In the genomic region with DNA sequence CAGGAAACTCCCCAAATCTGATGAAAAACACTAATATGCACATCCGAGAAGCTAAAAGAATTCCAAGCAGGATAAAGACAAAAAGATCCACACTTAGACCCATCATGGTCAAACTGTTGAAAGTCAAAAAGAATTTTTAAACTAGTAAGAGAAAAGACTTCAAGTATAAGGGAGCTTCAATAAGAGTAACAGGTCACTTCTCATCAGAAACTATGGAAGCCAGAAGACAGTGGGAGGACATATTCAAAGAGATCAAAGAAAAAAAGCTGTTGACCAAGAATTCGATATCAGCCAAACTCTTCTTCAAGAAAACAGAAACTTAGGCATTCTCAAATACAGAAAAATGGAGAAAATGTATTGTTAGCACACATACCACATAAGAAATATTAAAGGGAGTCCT, we compare ENCODE assay signal across 16 cellular contexts. TPM values are rescaled to one million over a fixed set of nuclear protein-coding genes. Genes with fewer than 3 reads are reported as not detected.
DNase-seq lines count a peak whose midpoint lies in the region; ATAC-seq and TF ChIP-seq lines count a peak whose summit lies in the region.
"Had no signal": no experiment of that assay in that cellular context is flagged by ENCODE, and none has a peak within 500 bp of the region (broad histone marks: within the 10 kb centered on the region; RNA-seq: fewer than 3 reads in every experiment).

No MANE protein-coding gene starts in this region.

- H3K27me3 Mint-ChIP-seq in CD4-positive, alpha-beta T cell = no peaks in the 10 kb centered on the region
- H3K27me3 Mint-ChIP-seq in GM23338 (ENCODE audit: insufficient read depth, low read depth, poor library complexity) = no peaks in the 10 kb centered on the region

- peaks cover 8% of the 10 kb centered on the region for H3K9me3 Mint-ChIP-seq in CD4-positive, alpha-beta T cell
- peaks cover 23% of the 10 kb centered on the region for H3K9me3 Mint-ChIP-seq in GM23338

- peaks cover 6% of the 10 kb centered on the region for H3K4me1 Mint-ChIP-seq in CD4-positive, alpha-beta T cell (ENCODE audit: low read depth)
- no peaks in the 10 kb centered on the region for H3K4me1 Mint-ChIP-seq in GM23338
- H3K4me1 Mint-ChIP-seq: mesothelial cell of epicardium had no signal

- H3K4me2 ChIP-seq in GM23338 = no peak overlapping the region
- no peak overlapping the region for H3K4me2 ChIP-seq in OCI-LY7 (ENCODE audit: low read length)

- no peaks in the 10 kb centered on the region for H3F3A ChIP-seq in GM23338 (replicated peaks; ENCODE audit: low read depth)

- H3K9me3 ChIP-seq in CD4-positive, alpha-beta T cell (ENCODE audit: control insufficient read depth, low read length) = peaks cover 14% of the 10 kb centered on the region
- peaks cover 22% of the 10 kb centered on the region for H3K9me3 ChIP-seq in OCI-LY7 (ENCODE audit: low read length)
- peaks cover 6% of the 10 kb centered on the region for H3K9me3 ChIP-seq in colonic mucosa

- no peak overlapping the region for H2AFZ ChIP-seq in GM23338
- H2AFZ ChIP-seq in OCI-LY7 (ENCODE audit: low read length) = no peak overlapping the region

- H3K4me3 ChIP-seq in GM23338 = no peak overlapping the region
- H3K4me3 ChIP-seq in OCI-LY7 (ENCODE audit: low read depth, low read length, poor library complexity, severe bottlenecking) = no peak overlapping the region
- H3K4me3 ChIP-seq in colonic mucosa = no peak overlapping the region

- CTCF ChIA-PET in CD4-positive, alpha-beta T cell (lab: Charles Lee) = interaction anchor here (1.2 kb wide), 1 partner anchor 22 kb away, joined by 5 read pairs; no protein-coding TSS in a partner anchor
- CTCF ChIA-PET in OCI-LY7 (lab: Charles Lee; ENCODE audit: unreplicated experiment) = no interaction called here

- intact Hi-C loops in CD4-positive, alpha-beta T cell (cut with DNase I, micrococcal nuclease) = no loop called here
- intact Hi-C loops in OCI-LY7 (cut with micrococcal nuclease; ENCODE audit: unreplicated experiment) = no loop called here
- intact Hi-C loops in colonic mucosa (cut with DNase I) = no loop called here

- no peaks in the 10 kb centered on the region for H3K27me3 ChIP-seq in CD4-positive, alpha-beta T cell (ENCODE audit: control insufficient read depth, insufficient read depth, low read length)
- no peaks in the 10 kb centered on the region for H3K27me3 ChIP-seq in GM23338 (ENCODE audit: insufficient read depth)
- H3K27me3 ChIP-seq in colonic mucosa = no peaks in the 10 kb centered on the region

- no peak overlapping the region for H3K9ac ChIP-seq in colonic mucosa (ENCODE audit: low read depth in 2 of 2, low read length in 2 of 2)

- no peak overlapping the region for H3K4me3 Mint-ChIP-seq in CD4-positive, alpha-beta T cell
- H3K4me3 Mint-ChIP-seq in GM23338 = no peak overlapping the region
- H3K4me3 Mint-ChIP-seq: CD8-positive, alpha-beta T cell; mesothelial cell of epicardium had no signal

- H3K9me2 ChIP-seq in GM23338 (ENCODE audit: insufficient read depth) (peaks cover 3% of the 10 kb centered on the region; the same call in 1 of the 2 replicates), OCI-LY7 (ENCODE audit: insufficient read depth, low read length) (no peaks in the 10 kb centered on the region)

- H3K4me1 ChIP-seq in GM23338 (ENCODE audit: insufficient read depth) (no peaks in the 10 kb centered on the region), OCI-LY7 (ENCODE audit: insufficient read depth, low read length, poor library complexity, severe bottlenecking) (no peaks in the 10 kb centered on the region), colonic mucosa (no peaks in the 10 kb centered on the region)

- H3K36me3 Mint-ChIP-seq in CD4-positive, alpha-beta T cell (ENCODE audit: low read depth) = peaks cover 42% of the 10 kb centered on the region
- H3K36me3 Mint-ChIP-seq in GM23338 (ENCODE audit: low read depth) = peaks cover 14% of the 10 kb centered on the region; the same call in 1 of the 3 replicates

- H3K36me3 ChIP-seq in GM23338 (ENCODE audit: insufficient read depth) (peaks cover 11% of the 10 kb centered on the region), OCI-LY7 (ENCODE audit: insufficient read depth, low read length) (no peaks in the 10 kb centered on the region), colonic mucosa (no peaks in the 10 kb centered on the region)

- POLR2A ChIA-PET in CD4-positive, alpha-beta T cell (lab: Charles Lee) = interaction anchor here (0.7 to 3.4 kb wide), 2 partner anchors 12 to 22 kb away, joined by 3 to 15 read pairs; no protein-coding TSS in a partner anchor
- POLR2A ChIA-PET in OCI-LY7 (lab: Charles Lee) = interaction anchor here (1.4 kb wide), 1 partner anchor 51 kb away, joined by 3 read pairs; the partner anchor contains the start of gene ZC3H8

- BruUV-seq in OCI-LY7 (replicated peaks; lab: Mats Ljungman, UMichigan) = no TSS peak

- ATAC-seq in CD4-positive, alpha-beta T cell (ENCODE audit: poor library complexity) = peak; percentile 48
- no peak for ATAC-seq in GM23338
- ATAC-seq in GM21515 (IDR thresholded peaks at IDR 0.05; ENCODE audit: unreplicated experiment) = no peak
- no peak for ATAC-seq in HG02938 (IDR thresholded peaks at IDR 0.05; ENCODE audit: unreplicated experiment)
- ATAC-seq: CD8-positive, alpha-beta T cell had no signal

- no peak for TF ChIP-seq POLR2A in erythroblast (IDR thresholded peaks at IDR 0.05; ENCODE audit: low read length)

- TF ChIP-seq CTCF in CD4-positive, alpha-beta T cell (IDR thresholded peaks at IDR 0.05) = no peak
- TF ChIP-seq CTCF in GM23338 (conservative IDR thresholded peaks at IDR 0.05; ENCODE audit: low read depth in 2 of 2) = no peak
- no peak for TF ChIP-seq CTCF in OCI-LY7 (conservative IDR thresholded peaks at IDR 0.05; ENCODE audit: low read length)
- TF ChIP-seq CTCF in colonic mucosa (IDR thresholded peaks at IDR 0.05) = no peak

- H3K79me2 ChIP-seq in GM23338 (replicated peaks; ENCODE audit: insufficient read depth) = no peaks in the 10 kb centered on the region
- H3K79me2 ChIP-seq in OCI-LY7 (ENCODE audit: insufficient read depth, low read depth, low read length) = no peaks in the 10 kb centered on the region

- no peak overlapping the region for H3K27ac ChIP-seq in CD4-positive, alpha-beta T cell (ENCODE audit: low read depth, low read length)
- H3K27ac ChIP-seq in GM23338 (ENCODE audit: low read depth) (no peak overlapping the region), OCI-LY7 (ENCODE audit: low read depth, low read length, poor library complexity, severe bottlenecking) (no peak overlapping the region), colonic mucosa (no peak overlapping the region)

- H3K27ac Mint-ChIP-seq in CD4-positive, alpha-beta T cell = no peak overlapping the region
- H3K27ac Mint-ChIP-seq in GM23338 = no peak overlapping the region
- H3K27ac Mint-ChIP-seq: CD8-positive, alpha-beta T cell; mesothelial cell of epicardium had no signal

- no peak for DNase-seq in CD4-positive, alpha-beta T cell
- DNase-seq in GM23338 (ENCODE audit: low spot score) (peak; percentile 35), OCI-LY7 (ENCODE audit: low spot score) (peak; percentile 45), erythroblast (lab: John Stamatoyannopoulos, UW) (peak; percentile 24 to 34), colonic mucosa (no peak), cortex of kidney (lab: John Stamatoyannopoulos, UW) (no peak)
- DNase-seq: activated CD8-positive, alpha-beta memory T cell treated with anti-CD3 and anti-CD28 coated beads, Interleukin-2, amount 50 U/mL, for 4 hours; amniotic stem cell; CD8-positive, alpha-beta T cell; effector CD8-positive, alpha-beta T cell; NCI-H1048; stimulated activated CD4-positive, alpha-beta T cell treated with anti-CD3 and anti-CD28 coated beads, Interleukin-2, amount 100 ng/mL, for 24 hours; T-helper 9 cell had no signal

- H4K20me1 ChIP-seq in GM23338 (replicated peaks; ENCODE audit: insufficient read depth) (no peaks in the 10 kb centered on the region), OCI-LY7 (ENCODE audit: insufficient read depth, low read length) (no peaks in the 10 kb centered on the region)

TF ChIP-seq in GM23338, 12 proteins besides CTCF, POLR2A, EP300 and RAD21 (continues in another document):
- TF ChIP-seq JUNB (IDR thresholded peaks at IDR 0.05; ENCODE audit: unreplicated experiment) = no peak
- TF ChIP-seq, protein P1, sequence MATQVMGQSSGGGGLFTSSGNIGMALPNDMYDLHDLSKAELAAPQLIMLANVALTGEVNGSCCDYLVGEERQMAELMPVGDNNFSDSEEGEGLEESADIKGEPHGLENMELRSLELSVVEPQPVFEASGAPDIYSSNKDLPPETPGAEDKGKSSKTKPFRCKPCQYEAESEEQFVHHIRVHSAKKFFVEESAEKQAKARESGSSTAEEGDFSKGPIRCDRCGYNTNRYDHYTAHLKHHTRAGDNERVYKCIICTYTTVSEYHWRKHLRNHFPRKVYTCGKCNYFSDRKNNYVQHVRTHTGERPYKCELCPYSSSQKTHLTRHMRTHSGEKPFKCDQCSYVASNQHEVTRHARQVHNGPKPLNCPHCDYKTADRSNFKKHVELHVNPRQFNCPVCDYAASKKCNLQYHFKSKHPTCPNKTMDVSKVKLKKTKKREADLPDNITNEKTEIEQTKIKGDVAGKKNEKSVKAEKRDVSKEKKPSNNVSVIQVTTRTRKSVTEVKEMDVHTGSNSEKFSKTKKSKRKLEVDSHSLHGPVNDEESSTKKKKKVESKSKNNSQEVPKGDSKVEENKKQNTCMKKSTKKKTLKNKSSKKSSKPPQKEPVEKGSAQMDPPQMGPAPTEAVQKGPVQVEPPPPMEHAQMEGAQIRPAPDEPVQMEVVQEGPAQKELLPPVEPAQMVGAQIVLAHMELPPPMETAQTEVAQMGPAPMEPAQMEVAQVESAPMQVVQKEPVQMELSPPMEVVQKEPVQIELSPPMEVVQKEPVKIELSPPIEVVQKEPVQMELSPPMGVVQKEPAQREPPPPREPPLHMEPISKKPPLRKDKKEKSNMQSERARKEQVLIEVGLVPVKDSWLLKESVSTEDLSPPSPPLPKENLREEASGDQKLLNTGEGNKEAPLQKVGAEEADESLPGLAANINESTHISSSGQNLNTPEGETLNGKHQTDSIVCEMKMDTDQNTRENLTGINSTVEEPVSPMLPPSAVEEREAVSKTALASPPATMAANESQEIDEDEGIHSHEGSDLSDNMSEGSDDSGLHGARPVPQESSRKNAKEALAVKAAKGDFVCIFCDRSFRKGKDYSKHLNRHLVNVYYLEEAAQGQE (IDR thresholded peaks at IDR 0.05; ENCODE audit: unreplicated experiment) = no peak
- TF ChIP-seq, protein P2, sequence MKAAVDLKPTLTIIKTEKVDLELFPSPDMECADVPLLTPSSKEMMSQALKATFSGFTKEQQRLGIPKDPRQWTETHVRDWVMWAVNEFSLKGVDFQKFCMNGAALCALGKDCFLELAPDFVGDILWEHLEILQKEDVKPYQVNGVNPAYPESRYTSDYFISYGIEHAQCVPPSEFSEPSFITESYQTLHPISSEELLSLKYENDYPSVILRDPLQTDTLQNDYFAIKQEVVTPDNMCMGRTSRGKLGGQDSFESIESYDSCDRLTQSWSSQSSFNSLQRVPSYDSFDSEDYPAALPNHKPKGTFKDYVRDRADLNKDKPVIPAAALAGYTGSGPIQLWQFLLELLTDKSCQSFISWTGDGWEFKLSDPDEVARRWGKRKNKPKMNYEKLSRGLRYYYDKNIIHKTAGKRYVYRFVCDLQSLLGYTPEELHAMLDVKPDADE (IDR thresholded peaks at IDR 0.05) = no peak

RNA-seq across cellular contexts. Expression of gene ZC3H8, which starts 50.4 kb away (rescaled TPM):
- total RNA-seq in CD4-positive, alpha-beta T cell = 10 to 100 TPM; 10.2 to 16.2 TPM
- 3.0 and 13.3 TPM in 2 replicates for total RNA-seq in GM23338 (2014; rRNA removed; shearing (Covaris generic))
- polyA plus RNA-seq in GM23338 (2016; fragmentation: Nextera tagmentation; extraction: Ambion mirVana) = 42.8 and 49.1 TPM in 2 replicates
- 12.3 and 15.0 TPM in 2 replicates for total RNA-seq in OCI-LY7 (2014; rRNA removed; shearing (Covaris generic))
- 22.8 and 23.8 TPM in 2 replicates for total RNA-seq in OCI-LY7 (2022)
- total RNA-seq in colonic mucosa = 1 to 10 TPM; 5.9 to 8.1 TPM

Comparison
In these comparisons a context has a peak if more than half of its experiments do, and no peak if none do; other contexts are left out.
1. DNase-seq: peak in GM23338 (single experiment), OCI-LY7 (single experiment) and erythroblast (2 of 2); none in CD4-positive, alpha-beta T cell (0 of 10), colonic mucosa (single experiment) and cortex of kidney (single experiment).